Comparison of ENCODE assay signal across 19 cellular contexts in genomic region chr18:78884502-78884901, GRCh38.
DNase-seq lines count a peak whose midpoint lies in the region; ATAC-seq and TF ChIP-seq lines count a peak whose summit lies in the region.
"Had no signal": no experiment of that assay in that cellular context is flagged by ENCODE, and none has a peak within 500 bp of the region (broad histone marks: within the 10 kb centered on the region; RNA-seq: fewer than 3 reads in every experiment).

No MANE protein-coding gene starts in this region.

- no peak for DNase-seq in AG10803 (ENCODE audit: low read depth)
- peak; percentile 4 for DNase-seq in HT-29 (ENCODE audit: low spot score)
- peak; percentile 6 for DNase-seq in OCI-LY7 (ENCODE audit: low spot score)
- DNase-seq in epithelial cell of prostate (ENCODE audit: low read depth, low spot score), result peak; percentile 5
- no peak for DNase-seq in NCI-H187 (lab: John Stamatoyannopoulos, UW)
- DNase-seq in T-helper 2 cell treated with Interferon-gamma antibody and Interleukin-4, amounts not matched to agents 5 μg/mL and 100 μg/mL, for 36 hours (ENCODE audit: low spot score), result no peak
- no peak for DNase-seq in left lung
- DNase-seq in MG63, result no peak
- DNase-seq: ACHN; activated CD4-positive, CD25-positive, alpha-beta regulatory T cell; activated CD8-positive, alpha-beta T cell treated with anti-CD3 and anti-CD28 coated beads for 36 hours; activated T-cell treated with anti-CD3 and anti-CD28 coated beads, Interleukin-2, amount 50 U/mL, for 4 hours; CD4-positive, alpha-beta memory T cell; effector memory CD8-positive, alpha-beta T cell; NCI-H226; ovary; right lobe of liver had no signal

- ATAC-seq in left lung, result no peak
- ATAC-seq: activated CD8-positive, alpha-beta T cell treated with anti-CD3 and anti-CD28 coated beads for 36 hours; activated naive CD4-positive, alpha-beta T cell treated with anti-CD3 and anti-CD28 coated beads, Interleukin-2, amount 50 U/mL, for 72 hours; activated T-cell treated with anti-CD3 and anti-CD28 coated beads, Interleukin-2, amount 50 U/mL, for 4 hours; effector memory CD8-positive, alpha-beta T cell; right lobe of liver; stimulated activated effector memory CD8-positive, alpha-beta T cell treated with anti-CD3 and anti-CD28 coated beads, Interleukin-12 subunit alpha, Interleukin-12 subunit beta, amount 100 ng/mL, for 72 hours had no signal

- H3K36me3 ChIP-seq in OCI-LY7 (ENCODE audit: insufficient read depth, low read length) (no peaks in the 10 kb centered on the region), left lung (no peaks in the 10 kb centered on the region), MG63 (no peaks in the 10 kb centered on the region)
- H3K36me3 ChIP-seq: ovary, right lobe of liver had no signal

- no peaks in the 10 kb centered on the region for H3K4me1 Mint-ChIP-seq in T-helper 2 cell treated with Interferon-gamma antibody and Interleukin-4, amounts not matched to agents 5 μg/mL and 100 μg/mL, for 36 hours (ENCODE audit: low read depth)
- H3K4me1 Mint-ChIP-seq: CD4-positive, alpha-beta memory T cell; stimulated activated effector memory CD8-positive, alpha-beta T cell treated with anti-CD3 and anti-CD28 coated beads, Interleukin-12 subunit alpha, Interleukin-12 subunit beta, amount 100 ng/mL, for 72 hours had no signal

- no peak overlapping the region for H3K4me3 Mint-ChIP-seq in T-helper 2 cell treated with Interferon-gamma antibody and Interleukin-4, amounts not matched to agents 5 μg/mL and 100 μg/mL, for 36 hours
- H3K4me3 Mint-ChIP-seq: activated CD8-positive, alpha-beta T cell treated with anti-CD3 and anti-CD28 coated beads for 36 hours; activated T-cell treated with anti-CD3 and anti-CD28 coated beads, Interleukin-2, amount 50 U/mL, for 4 hours; CD4-positive, alpha-beta memory T cell; effector memory CD8-positive, alpha-beta T cell; stimulated activated effector memory CD8-positive, alpha-beta T cell treated with anti-CD3 and anti-CD28 coated beads, Interleukin-12 subunit alpha, Interleukin-12 subunit beta, amount 100 ng/mL, for 72 hours had no signal

- no peak overlapping the region for H3K4me2 ChIP-seq in OCI-LY7 (ENCODE audit: low read length)

- no peak overlapping the region for H3K27ac Mint-ChIP-seq in T-helper 2 cell treated with Interferon-gamma antibody and Interleukin-4, amounts not matched to agents 5 μg/mL and 100 μg/mL, for 36 hours
- H3K27ac Mint-ChIP-seq: activated CD8-positive, alpha-beta T cell treated with anti-CD3 and anti-CD28 coated beads for 36 hours; activated naive CD4-positive, alpha-beta T cell treated with anti-CD3 and anti-CD28 coated beads, Interleukin-2, amount 50 U/mL, for 72 hours; CD4-positive, alpha-beta memory T cell; effector memory CD8-positive, alpha-beta T cell; stimulated activated effector memory CD8-positive, alpha-beta T cell treated with anti-CD3 and anti-CD28 coated beads, Interleukin-12 subunit alpha, Interleukin-12 subunit beta, amount 100 ng/mL, for 72 hours had no signal

- H3K27ac ChIP-seq in OCI-LY7 (ENCODE audit: low read depth, low read length, poor library complexity, severe bottlenecking) (no peak overlapping the region), epithelial cell of prostate (no peak overlapping the region), left lung (no peak overlapping the region)
- H3K27ac ChIP-seq: ovary, right lobe of liver had no signal

- H3K27me3 ChIP-seq in left lung, result no peaks in the 10 kb centered on the region
- H3K27me3 ChIP-seq in MG63, result no peaks in the 10 kb centered on the region
- H3K27me3 ChIP-seq: ovary, right lobe of liver had no signal

- H3K4me1 ChIP-seq in OCI-LY7 (ENCODE audit: insufficient read depth, low read length, poor library complexity, severe bottlenecking) (no peaks in the 10 kb centered on the region), left lung (no peaks in the 10 kb centered on the region)
- H3K4me1 ChIP-seq: right lobe of liver had no signal

- POLR2A ChIA-PET in OCI-LY7 (lab: Charles Lee), result no interaction called here

- intact Hi-C loops in OCI-LY7 (cut with micrococcal nuclease; ENCODE audit: unreplicated experiment) (no loop called here), left lung (cut with DNase I) (no loop called here)

- no peak overlapping the region for H3K4me3 ChIP-seq in AG10803 (ENCODE audit: low read length)
- H3K4me3 ChIP-seq in OCI-LY7 (ENCODE audit: low read depth, low read length, poor library complexity, severe bottlenecking), result no peak overlapping the region
- H3K4me3 ChIP-seq in left lung, result no peak overlapping the region
- H3K4me3 ChIP-seq in MG63, result no peak overlapping the region
- H3K4me3 ChIP-seq: ovary, right lobe of liver had no signal

- no peaks in the 10 kb centered on the region for H3K79me2 ChIP-seq in OCI-LY7 (ENCODE audit: insufficient read depth, low read depth, low read length)

- TF ChIP-seq CTCF in AG10803 (conservative IDR thresholded peaks at IDR 0.05; ENCODE audit: low read length) (0 out of 2 replicates have a peak, but pooled peaks have one; percentile 6), OCI-LY7 (conservative IDR thresholded peaks at IDR 0.05; ENCODE audit: low read length) (peak; percentile 42; the same call in 1 of the 2 replicates), left lung (IDR thresholded peaks at IDR 0.05) (no peak)

- H3K36me3 Mint-ChIP-seq in T-helper 2 cell treated with Interferon-gamma antibody and Interleukin-4, amounts not matched to agents 5 μg/mL and 100 μg/mL, for 36 hours (ENCODE audit: low read depth), result no peaks in the 10 kb centered on the region
- H3K36me3 Mint-ChIP-seq: stimulated activated effector memory CD8-positive, alpha-beta T cell treated with anti-CD3 and anti-CD28 coated beads, Interleukin-12 subunit alpha, Interleukin-12 subunit beta, amount 100 ng/mL, for 72 hours had no signal

- H3K27me3 Mint-ChIP-seq in T-helper 2 cell treated with Interferon-gamma antibody and Interleukin-4, amounts not matched to agents 5 μg/mL and 100 μg/mL, for 36 hours (ENCODE audit: low read depth), result no peaks in the 10 kb centered on the region

- H4K20me1 ChIP-seq in OCI-LY7 (ENCODE audit: insufficient read depth, low read length), result no peaks in the 10 kb centered on the region

- BruUV-seq in OCI-LY7 (replicated peaks; lab: Mats Ljungman, UMichigan), result no TSS peak

- no peak overlapping the region for H2AFZ ChIP-seq in OCI-LY7 (ENCODE audit: low read length)

- CTCF ChIA-PET in OCI-LY7 (lab: Charles Lee; ENCODE audit: unreplicated experiment), result no interaction called here

- no peaks in the 10 kb centered on the region for H3K9me2 ChIP-seq in OCI-LY7 (ENCODE audit: insufficient read depth, low read length)

- peaks cover 32% of the 10 kb centered on the region for H3K9me3 Mint-ChIP-seq in T-helper 2 cell treated with Interferon-gamma antibody and Interleukin-4, amounts not matched to agents 5 μg/mL and 100 μg/mL, for 36 hours

- no peaks in the 10 kb centered on the region for H3K9me3 ChIP-seq in OCI-LY7 (ENCODE audit: low read length)
- H3K9me3 ChIP-seq in left lung, result peaks cover 0 to 35% of the 10 kb centered on the region in 2 donors
- 0 out of 2 replicates have a peak, but pooled peaks cover 2% of the 10 kb centered on the region for H3K9me3 ChIP-seq in MG63
- H3K9me3 ChIP-seq: ovary had no signal

Comparison
In these comparisons a context has a peak if more than half of its experiments do, and no peak if none do; other contexts are left out.
1. DNase-seq: peak in HT-29 (single experiment), OCI-LY7 (single experiment) and epithelial cell of prostate (single experiment); none in AG10803 (single experiment), NCI-H187 (0 of 2), T-helper 2 cell treated with Interferon-gamma antibody and Interleukin-4, amounts not matched to agents 5 μg/mL and 100 μg/mL, for 36 hours (single experiment), left lung (0 of 2) and MG63 (single experiment).
2. CTCF ChIP-seq: peak in AG10803 (single experiment) and OCI-LY7 (single experiment); none in left lung (0 of 2).